Comparison of ENCODE assay signal across 16 cellular contexts in genomic region chr3:171797265-171797679, GRCh38. TPM values are rescaled to one million over a fixed set of nuclear protein-coding genes. Genes with fewer than 3 reads are reported as not detected.
A peak's percentile ranks its signal among the peaks of the same experiment; 100 is the strongest.
DNase-seq lines count a peak whose midpoint lies in the region; ATAC-seq and TF ChIP-seq lines count a peak whose summit lies in the region.
"Had no signal": no experiment of that assay in that cellular context is flagged by ENCODE, and none has a peak within 500 bp of the region (broad histone marks: within the 10 kb centered on the region; RNA-seq: fewer than 3 reads in every experiment).

No MANE protein-coding gene starts in this region.

- in situ Hi-C loops in mammary epithelial cell (cut with MboI; ENCODE audit: low sequenced_read_pairs in 2 of 2) = no loop called here
- in situ Hi-C loops in SK-MEL-5 (cut with HindIII; ENCODE audit: low pct_unique_long_range_greater_than_20kb, low sequenced_read_pairs) = no loop called here

- 100% methylated on average over 1 of the region's 1 CpG for WGBS in mammary epithelial cell (ENCODE audit: low coverage, missing lambda C conversion rate)
- no CpG with 5 or more reads among the region's 1 CpG for WGBS in gastroesophageal sphincter (ENCODE audit: low coverage in 1 of 2), 2 donors

- no peak overlapping the region for H3K4me2 ChIP-seq in mammary epithelial cell (ENCODE audit: insufficient read depth, low read depth, low read length)

- H3K4me3 ChIP-seq in mammary epithelial cell (replicated peaks in 1 of 3; ENCODE audit: insufficient read depth in 1 of 3, low read depth in 2 of 3, low read length in 3 of 3) (no peak overlapping the region), gastroesophageal sphincter (no peak overlapping the region)
- H3K4me3 ChIP-seq: tibial nerve had no signal

- no peak overlapping the region for H2AFZ ChIP-seq in mammary epithelial cell (ENCODE audit: low read depth, low read length)

- CTCF ChIA-PET in MCF 10A (lab: Yijun Ruan, JAX) (interaction anchor here (0.6 to 1.2 kb wide), 6 partner anchors 8 to 404 kb away, joined by 3 to 6 read pairs (median 4); no protein-coding TSS in a partner anchor), mammary epithelial cell (lab: Charles Lee; ENCODE audit: low non-redundant PET) (no interaction called here)

- H3K27me3 Mint-ChIP-seq in MCF 10A (ENCODE audit: insufficient read depth, unreplicated experiment) = no peaks in the 10 kb centered on the region

- no peaks in the 10 kb centered on the region for H4K20me1 ChIP-seq in mammary epithelial cell (ENCODE audit: insufficient read depth, low read length)

- H3K27ac ChIP-seq in mammary epithelial cell (ENCODE audit: insufficient read depth, low read depth, low read length) (no peak overlapping the region), gastroesophageal sphincter (no peak overlapping the region)
- H3K27ac ChIP-seq: tibial nerve had no signal

- peaks cover 11% of the 10 kb centered on the region for H3K36me3 Mint-ChIP-seq in MCF 10A (ENCODE audit: insufficient read depth, unreplicated experiment)
- H3K36me3 Mint-ChIP-seq: mesothelial cell of epicardium had no signal

- H3K36me3 ChIP-seq in mammary epithelial cell (ENCODE audit: insufficient read depth, low read length) = no peaks in the 10 kb centered on the region
- H3K36me3 ChIP-seq in gastroesophageal sphincter = no peaks in the 10 kb centered on the region
- H3K36me3 ChIP-seq: tibial nerve had no signal

- no peak overlapping the region for H3K4me3 Mint-ChIP-seq in MCF 10A (ENCODE audit: unreplicated experiment)
- H3K4me3 Mint-ChIP-seq: mesothelial cell of epicardium had no signal

- H3K27me3 ChIP-seq in mammary epithelial cell (ENCODE audit: insufficient read depth, low read length) (no peaks in the 10 kb centered on the region), gastroesophageal sphincter (no peaks in the 10 kb centered on the region)
- H3K27me3 ChIP-seq: tibial nerve had no signal

- H3K79me2 ChIP-seq in mammary epithelial cell (ENCODE audit: insufficient read depth, low read length) = peaks cover 30% of the 10 kb centered on the region

- no peak overlapping the region for H3K9ac ChIP-seq in mammary epithelial cell (ENCODE audit: insufficient read depth, low read length)

- H3K4me1 Mint-ChIP-seq in MCF 10A (ENCODE audit: insufficient read depth, unreplicated experiment) = peaks cover 23% of the 10 kb centered on the region

- H3K9me3 ChIP-seq in mammary epithelial cell (replicated peaks; ENCODE audit: insufficient read depth, low read length) (no peaks in the 10 kb centered on the region), gastroesophageal sphincter (no peaks in the 10 kb centered on the region)
- H3K9me3 ChIP-seq: tibial nerve had no signal

- TF ChIP-seq POLR2A in gastroesophageal sphincter (IDR thresholded peaks at IDR 0.05) = no peak

- no peaks in the 10 kb centered on the region for H3K9me3 Mint-ChIP-seq in MCF 10A (ENCODE audit: unreplicated experiment)
- H3K9me3 Mint-ChIP-seq: mesothelial cell of epicardium had no signal

- TF ChIP-seq CTCF in MCF 10A (IDR thresholded peaks at IDR 0.05; ENCODE audit: unreplicated experiment) (no peak), mammary epithelial cell (conservative IDR thresholded peaks at IDR 0.05 in 1 of 2, IDR thresholded peaks at IDR 0.05 in 1 of 2; ENCODE audit: extremely low read depth in 1 of 2, insufficient read depth in 1 of 2, low read depth in 1 of 2, low read length in 2 of 2) (no peak), gastroesophageal sphincter (IDR thresholded peaks at IDR 0.05) (no peak)

- ATAC-seq in HG02798 (IDR thresholded peaks at IDR 0.05; ENCODE audit: poor library complexity, unreplicated experiment) = peak; percentile 68
- ATAC-seq in HG02938 (IDR thresholded peaks at IDR 0.05; ENCODE audit: unreplicated experiment) = no peak
- ATAC-seq in gastroesophageal sphincter = no peak

- intact Hi-C loops in MCF 10A (cut with micrococcal nuclease) = no loop called here
- intact Hi-C loops in mammary epithelial cell (cut with micrococcal nuclease) = no loop called here

- DNase-seq in MCF 10A (ENCODE audit: unreplicated experiment) (peak; percentile 41), mammary epithelial cell (no peak), SK-MEL-5 (ENCODE audit: low read depth, low spot score) (peak; percentile 57), NCI-H1048 (lab: John Stamatoyannopoulos, UW) (no peak)
- DNase-seq in stimulated activated CD4-positive, alpha-beta T cell treated with anti-CD3 and anti-CD28 coated beads, Interleukin-4, amount 100 ng/mL, for 4 hours = no peak
- DNase-seq: 8988T, DND-41, hippocampal formation, NCI-H82, retina, T-helper 1 cell had no signal

- POLR2A ChIA-PET in MCF 10A (lab: Yijun Ruan, JAX) = interaction anchor here (0.6 to 3.8 kb wide), 11 partner anchors 9 to 927 kb away, joined by 3 to 74 read pairs (median 5); partner anchors contain the start of genes PLD1 and RPL22L1

- BruUV-seq in MCF 10A (replicated peaks; lab: Mats Ljungman, UMichigan) (no TSS peak), mammary epithelial cell (replicated peaks; lab: Mats Ljungman, UMichigan) (no TSS peak)

- dilution Hi-C loops in mammary epithelial cell (cut with HindIII; ENCODE audit: low sequenced_read_pairs) = no loop called here

- no peak for TF ChIP-seq EP300 in gastroesophageal sphincter (IDR thresholded peaks at IDR 0.05)

- no peak overlapping the region for H3K27ac Mint-ChIP-seq in MCF 10A (ENCODE audit: low read depth, unreplicated experiment)
- H3K27ac Mint-ChIP-seq: mesothelial cell of epicardium had no signal

- H3K4me1 ChIP-seq in mammary epithelial cell (ENCODE audit: insufficient read depth, low read length) (peaks cover 30% of the 10 kb centered on the region), gastroesophageal sphincter (peaks cover 2 to 40% (median 16%) of the 10 kb centered on the region in 3 donors)

RNA-seq across cellular contexts. Expression of gene PLD1, which starts 13.0 kb away (rescaled TPM):
- total RNA-seq in MCF 10A (2022) (8.0 and 14.8 TPM in 2 replicates), mammary epithelial cell (10 to 100 TPM; 13.9 to 19.0 TPM), gastroesophageal sphincter (10 to 100 TPM in 3 of 4 donors, 1 to 10 TPM in 1; 7.0 to 17.1 (median 13.6) TPM)
- polyA plus RNA-seq in mammary epithelial cell = 7.5 TPM
- polyA minus RNA-seq in mammary epithelial cell = 16.3 TPM
- 87.7 and 92.2 TPM in 2 replicates for total RNA-seq in SK-MEL-5 (2014; rRNA removed; shearing (Covaris generic))
- 45.2 and 60.4 TPM in 2 replicates for polyA plus RNA-seq in SK-MEL-5 (2015; cell fraction: cytosol; rRNA removed)
- 85.3 and 118 TPM in 2 replicates for polyA plus RNA-seq in SK-MEL-5 (2015; cell fraction: nucleus; rRNA removed)

RNA-seq across cellular contexts. Expression of gene TMEM212, which starts 45.9 kb away (rescaled TPM):
- not detected in 2 replicates for total RNA-seq in MCF 10A (2022)
- total RNA-seq in mammary epithelial cell = not detected
- not detected for polyA plus RNA-seq in mammary epithelial cell
- not detected for polyA minus RNA-seq in mammary epithelial cell
- total RNA-seq in SK-MEL-5 (2014; rRNA removed; shearing (Covaris generic)) = not detected in 2 replicates
- not detected in 2 replicates for polyA plus RNA-seq in SK-MEL-5 (2015; cell fraction: cytosol; rRNA removed)
- polyA plus RNA-seq in SK-MEL-5 (2015; cell fraction: nucleus; rRNA removed) = not detected in 2 replicates
- total RNA-seq in gastroesophageal sphincter = not detected
- total RNA-seq: mesothelial cell of epicardium, tibial nerve had no signal

Comparison
In these comparisons a context has a peak if more than half of its experiments do, and no peak if none do; other contexts are left out.
1. DNase-seq: peak in MCF 10A (single experiment) and SK-MEL-5 (single experiment); none in mammary epithelial cell (single experiment), stimulated activated CD4-positive, alpha-beta T cell treated with anti-CD3 and anti-CD28 coated beads, Interleukin-4, amount 100 ng/mL, for 4 hours (0 of 2) and NCI-H1048 (single experiment).